Comparison of ENCODE assay signal across 18 cellular contexts in genomic region chr1:91768120-91768519, GRCh38.
DNase-seq lines count a peak whose midpoint lies in the region; ATAC-seq, FAIRE-seq and TF ChIP-seq lines count a peak whose summit lies in the region.
"Had no signal": no experiment of that assay in that cellular context is flagged by ENCODE, and none has a peak within 500 bp of the region (broad histone marks: within the 10 kb centered on the region; RNA-seq: fewer than 3 reads in every experiment).

No MANE protein-coding gene starts in this region.

- H3K4me2 ChIP-seq in HepG2 (ENCODE audit: low read depth, low read length): no peak overlapping the region

- peak overlapping the region; percentile 58 for H3K27ac Mint-ChIP-seq in stimulated activated effector memory CD8-positive, alpha-beta T cell treated with anti-CD3 and anti-CD28 coated beads, Interleukin-12 subunit alpha, Interleukin-12 subunit beta, amount 100 ng/mL, for 72 hours

- H3K4me1 ChIP-seq in esophagus muscularis mucosa: peaks cover 34 to 67% (median 49%) of the 10 kb centered on the region in 4 donors
- H3K4me1 ChIP-seq in HepG2 (ENCODE audit: insufficient read depth, low read length): peaks cover 78% of the 10 kb centered on the region
- H3K4me1 ChIP-seq in thyroid gland: peaks cover 0 to 8% of the 10 kb centered on the region in 2 donors
- no peaks in the 10 kb centered on the region for H3K4me1 ChIP-seq in effector memory CD4-positive, alpha-beta T cell (ENCODE audit: control insufficient read depth, insufficient read depth, low read length, poor library complexity, severe bottlenecking)

- DNase-seq in esophagus muscularis mucosa (ENCODE audit: extremely low spot score) (no peak), HepG2 (ENCODE audit: low spot score) (no peak), cardiac septum (ENCODE audit: low spot score) (no peak), thyroid gland (no peak)
- DNase-seq in stimulated activated effector memory CD8-positive, alpha-beta T cell treated with anti-CD3 and anti-CD28 coated beads, Interleukin-12 subunit alpha, Interleukin-12 subunit beta, amount 100 ng/mL, for 72 hours (ENCODE audit: low spot score in 2 of 2): no peak
- no peak for DNase-seq in effector memory CD4-positive, alpha-beta T cell
- DNase-seq: ACHN; AML-193; CD4-positive, alpha-beta memory T cell; DMS153; DMS79; GDM1; H9 had no signal

- TF ChIP-seq CTCF in esophagus muscularis mucosa (IDR thresholded peaks at IDR 0.05) (no peak), HepG2 (CRISPR knock-in tag; IDR thresholded peaks at IDR 0.05) (no peak), thyroid gland (IDR thresholded peaks at IDR 0.05) (no peak)

- POLR2A ChIA-PET in HepG2 (lab: Yijun Ruan, JAX): no interaction called here

- H3K79me2 ChIP-seq in HepG2 (ENCODE audit: insufficient read depth, low read length): peaks cover 50% of the 10 kb centered on the region

- TF ChIP-seq POLR2A in esophagus muscularis mucosa (IDR thresholded peaks at IDR 0.05; ENCODE audit: low read depth) (no peak), HepG2 (IDR thresholded peaks at IDR 0.05; ENCODE audit: insufficient read depth in 1 of 2, low read depth in 2 of 2, low read length in 2 of 2) (no peak), thyroid gland (IDR thresholded peaks at IDR 0.05) (no peak)

- 97% methylated on average over 4 of the region's 4 CpGs for WGBS in esophagus muscularis mucosa
- 97% methylated on average over 4 of the region's 4 CpGs for WGBS in HepG2 (ENCODE audit: low lambda C conversion rate)
- WGBS in thyroid gland, 2 donors: 96 to 97% methylated on average over 4 of the region's 4 CpGs

- H3K36me3 ChIP-seq in esophagus muscularis mucosa: peaks cover 0 to 6% (median 2%) of the 10 kb centered on the region in 4 donors
- H3K36me3 ChIP-seq in HepG2 (replicated peaks in 1 of 2; ENCODE audit: control insufficient read depth in 1 of 2, insufficient read depth in 2 of 2, low read length in 2 of 2): peaks cover 11 to 49% of the 10 kb centered on the region in 2 experiments
- H3K36me3 ChIP-seq in thyroid gland: no peaks in the 10 kb centered on the region
- no peaks in the 10 kb centered on the region for H3K36me3 ChIP-seq in effector memory CD4-positive, alpha-beta T cell (ENCODE audit: control insufficient read depth, insufficient read depth, low read length)

- H3K4me3 ChIP-seq in esophagus muscularis mucosa (no peak overlapping the region), HepG2 (replicated peaks in 1 of 3; ENCODE audit: insufficient read depth in 1 of 3, low read depth in 2 of 3, low read length in 3 of 3) (no peak overlapping the region), thyroid gland (replicated peaks in 1 of 3) (no peak overlapping the region)
- no peak overlapping the region for H3K4me3 ChIP-seq in effector memory CD4-positive, alpha-beta T cell (ENCODE audit: insufficient read depth, low read depth, low read length, poor library complexity, severe bottlenecking)

- no TSS peak for BruUV-seq in HepG2 (replicated peaks; lab: Mats Ljungman, UMichigan)

- TF ChIP-seq RAD21 in HepG2 (CRISPR knock-in tag; IDR thresholded peaks at IDR 0.05): no peak

- H3K9ac ChIP-seq in HepG2 (ENCODE audit: insufficient read depth, low read depth, low read length): no peak overlapping the region

- H4K20me1 ChIP-seq in HepG2 (ENCODE audit: insufficient read depth, low read length): peaks cover 4% of the 10 kb centered on the region; the same call in 1 of the 2 replicates

- no peak for FAIRE-seq in HepG2 (lab: Jason Lieb, UNC)
- FAIRE-seq: A204.1, GM12892, GM18507, H1 had no signal

- ATAC-seq in HepG2: no peak
- no peak for ATAC-seq in stimulated activated effector memory CD8-positive, alpha-beta T cell treated with anti-CD3 and anti-CD28 coated beads, Interleukin-12 subunit alpha, Interleukin-12 subunit beta, amount 100 ng/mL, for 72 hours

- H3K4me3 Mint-ChIP-seq in stimulated activated effector memory CD8-positive, alpha-beta T cell treated with anti-CD3 and anti-CD28 coated beads, Interleukin-12 subunit alpha, Interleukin-12 subunit beta, amount 100 ng/mL, for 72 hours: no peak overlapping the region
- H3K4me3 Mint-ChIP-seq: CD14-positive monocyte; CD4-positive, alpha-beta memory T cell; H9 had no signal

- peak overlapping the region; percentile 67 to 74 (median 72) for H3K27ac ChIP-seq in esophagus muscularis mucosa (replicated peaks in 1 of 4)
- no peak overlapping the region for H3K27ac ChIP-seq in HepG2 (ENCODE audit: extremely low read length, insufficient read depth, low read length)
- H3K27ac ChIP-seq in thyroid gland: no peak overlapping the region
- no peak overlapping the region for H3K27ac ChIP-seq in effector memory CD4-positive, alpha-beta T cell (ENCODE audit: insufficient read depth, low read length, poor library complexity, severe bottlenecking)

- no peak for TF ChIP-seq EP300 in esophagus muscularis mucosa (IDR thresholded peaks at IDR 0.05)
- TF ChIP-seq EP300 in HepG2 (IDR thresholded peaks at IDR 0.05; ENCODE audit: low read depth in 2 of 2, low read length in 2 of 2): no peak
- TF ChIP-seq EP300 in HepG2 (CRISPR knock-in tag; IDR thresholded peaks at IDR 0.05; ENCODE audit: borderline replicate concordance): no peak

- H3K27me3 ChIP-seq in esophagus muscularis mucosa (no peaks in the 10 kb centered on the region), HepG2 (ENCODE audit: control insufficient read depth in 1 of 2, insufficient read depth in 2 of 2, low read length in 2 of 2) (no peaks in the 10 kb centered on the region), thyroid gland (no peaks in the 10 kb centered on the region)
- H3K27me3 ChIP-seq in effector memory CD4-positive, alpha-beta T cell (replicated peaks; ENCODE audit: control insufficient read depth, insufficient read depth, low read length, poor library complexity, severe bottlenecking): no peaks in the 10 kb centered on the region

- H3K9me3 Mint-ChIP-seq in stimulated activated effector memory CD8-positive, alpha-beta T cell treated with anti-CD3 and anti-CD28 coated beads, Interleukin-12 subunit alpha, Interleukin-12 subunit beta, amount 100 ng/mL, for 72 hours: no peaks in the 10 kb centered on the region
- H3K9me3 Mint-ChIP-seq: CD4-positive, alpha-beta memory T cell; H9 had no signal

- H3K9me3 ChIP-seq in esophagus muscularis mucosa (no peaks in the 10 kb centered on the region), HepG2 (ENCODE audit: low read length) (no peaks in the 10 kb centered on the region), thyroid gland (no peaks in the 10 kb centered on the region)
- no peaks in the 10 kb centered on the region for H3K9me3 ChIP-seq in effector memory CD4-positive, alpha-beta T cell (ENCODE audit: control insufficient read depth, low read length)

- in situ Hi-C loops in HepG2 (cut with HindIII; ENCODE audit: extremely low pct_ligation_motif_present, low pct_unique_long_range_greater_than_20kb): no loop called here

- H3K36me3 Mint-ChIP-seq in stimulated activated effector memory CD8-positive, alpha-beta T cell treated with anti-CD3 and anti-CD28 coated beads, Interleukin-12 subunit alpha, Interleukin-12 subunit beta, amount 100 ng/mL, for 72 hours: peaks cover 17% of the 10 kb centered on the region
- H3K36me3 Mint-ChIP-seq: CD14-positive monocyte had no signal

- CTCF ChIA-PET in HepG2 (lab: Yijun Ruan, JAX; ENCODE audit: low intra/inter-chr PET ratio, low total read pairs): no interaction called here

- no peak overlapping the region for H2AFZ ChIP-seq in HepG2 (ENCODE audit: low read length)

- intact Hi-C loops in esophagus muscularis mucosa (cut with DNase I) (no loop called here), HepG2 (cut with micrococcal nuclease; ENCODE audit: unreplicated experiment) (loop anchor here (10.0 kb wide), 1 partner anchor 117 kb away; the partner anchor contains the start of gene TGFBR3), cardiac septum (cut with DNase I) (no loop called here), thyroid gland (cut with DNase I) (no loop called here)

- H3K4me1 Mint-ChIP-seq in stimulated activated effector memory CD8-positive, alpha-beta T cell treated with anti-CD3 and anti-CD28 coated beads, Interleukin-12 subunit alpha, Interleukin-12 subunit beta, amount 100 ng/mL, for 72 hours: peaks cover 42% of the 10 kb centered on the region
- H3K4me1 Mint-ChIP-seq: CD14-positive monocyte had no signal

TF ChIP-seq in HepG2, 621 proteins besides CTCF, POLR2A, EP300 and RAD21 (continues in another document):
- TF ChIP-seq SMAD1 (CRISPR knock-in tag; IDR thresholded peaks at IDR 0.05; ENCODE audit: borderline replicate concordance, low read depth) (no peak), ZSCAN5A (CRISPR knock-in tag; IDR thresholded peaks at IDR 0.05; ENCODE audit: borderline replicate concordance) (no peak), PBX2 (CRISPR knock-in tag; IDR thresholded peaks at IDR 0.05) (no peak), ZBTB44 (CRISPR knock-in tag; IDR thresholded peaks at IDR 0.05) (no peak)

Comparison
In these comparisons a context has a peak if more than half of its experiments do, and no peak if none do; other contexts are left out.
1. H3K27ac ChIP-seq: peak in esophagus muscularis mucosa (4 of 4); none in HepG2 (single experiment), thyroid gland (0 of 3) and effector memory CD4-positive, alpha-beta T cell (single experiment).